10 cellular contexts compared by ENCODE assay signal in the genomic region with DNA sequence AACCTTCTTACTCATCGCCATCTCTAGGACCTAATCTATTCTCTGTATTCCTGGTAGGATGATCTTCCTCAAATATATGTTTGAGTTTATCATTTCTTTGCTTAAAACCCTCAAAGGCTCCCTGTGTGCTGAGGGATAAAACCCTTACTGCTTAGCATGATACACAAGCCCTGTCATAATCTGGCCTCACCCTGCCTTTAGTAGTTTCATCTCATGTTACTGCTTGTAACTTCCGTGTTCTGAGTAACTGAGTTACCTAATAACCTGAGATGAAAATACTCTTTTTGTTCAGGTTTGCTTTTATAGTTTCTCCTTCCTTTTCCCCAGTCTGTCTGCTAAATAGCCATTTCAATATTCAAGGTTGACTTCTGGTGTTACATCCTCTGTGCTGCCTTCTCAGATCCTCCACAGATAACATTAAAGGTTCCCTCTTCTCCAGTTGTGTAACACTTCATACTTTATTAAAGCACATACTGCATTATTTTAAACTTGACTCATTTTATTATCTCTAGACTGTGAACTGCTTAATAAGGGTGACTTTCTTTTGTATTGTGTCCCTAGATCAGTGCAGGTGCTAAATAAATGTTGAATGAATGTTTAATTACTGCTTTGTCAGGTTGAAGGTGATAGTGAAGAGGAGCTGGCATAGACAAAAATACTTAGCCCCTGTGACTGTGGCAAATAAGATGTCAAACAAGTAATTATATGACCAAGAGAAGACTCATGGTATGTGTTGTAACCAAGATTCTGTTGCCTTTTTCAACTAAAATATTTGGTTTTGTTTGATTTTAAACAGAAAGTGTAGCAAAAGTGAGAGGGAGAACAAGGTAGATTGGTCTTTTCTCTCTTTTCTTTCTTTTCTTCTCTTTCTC. TPM values are rescaled to one million over a fixed set of nuclear protein-coding genes. Genes with fewer than 3 reads are reported as not detected.
A peak's percentile ranks its signal among the peaks of the same experiment; 100 is the strongest.
DNase-seq lines count a peak whose midpoint lies in the region; ATAC-seq and TF ChIP-seq lines count a peak whose summit lies in the region.
"Had no signal": no experiment of that assay in that cellular context is flagged by ENCODE, and none has a peak within 500 bp of the region (broad histone marks: within the 10 kb centered on the region; RNA-seq: fewer than 3 reads in every experiment).

No MANE protein-coding gene starts in this region.

- H3K27me3 ChIP-seq in mammary epithelial cell (ENCODE audit: insufficient read depth, low read length): no peaks in the 10 kb centered on the region
- H3K27me3 ChIP-seq in effector memory CD4-positive, alpha-beta T cell (replicated peaks; ENCODE audit: control insufficient read depth, insufficient read depth, low read length, poor library complexity, severe bottlenecking): no peaks in the 10 kb centered on the region

- H3K9me3 ChIP-seq in mammary epithelial cell (replicated peaks; ENCODE audit: insufficient read depth, low read length): no peaks in the 10 kb centered on the region
- no peaks in the 10 kb centered on the region for H3K9me3 ChIP-seq in effector memory CD4-positive, alpha-beta T cell (ENCODE audit: control insufficient read depth, low read length)

- H3K27ac ChIP-seq in mammary epithelial cell (ENCODE audit: insufficient read depth, low read depth, low read length): peak overlapping the region; percentile 94
- H3K27ac ChIP-seq in effector memory CD4-positive, alpha-beta T cell (ENCODE audit: insufficient read depth, low read length, poor library complexity, severe bottlenecking): no peak overlapping the region

- H3K4me2 ChIP-seq in mammary epithelial cell (ENCODE audit: insufficient read depth, low read depth, low read length): peak overlapping the region; percentile 54

- peak overlapping the region in 1 of 3 experiments; percentile 3 for H3K4me3 ChIP-seq in mammary epithelial cell (replicated peaks in 1 of 3; ENCODE audit: insufficient read depth in 1 of 3, low read depth in 2 of 3, low read length in 3 of 3)
- H3K4me3 ChIP-seq in effector memory CD4-positive, alpha-beta T cell (ENCODE audit: insufficient read depth, low read depth, low read length, poor library complexity, severe bottlenecking): no peak overlapping the region

- dilution Hi-C loops in mammary epithelial cell (cut with HindIII; ENCODE audit: low sequenced_read_pairs): no loop called here

- H3K36me3 ChIP-seq in mammary epithelial cell (ENCODE audit: insufficient read depth, low read length): no peaks in the 10 kb centered on the region
- no peaks in the 10 kb centered on the region for H3K36me3 ChIP-seq in effector memory CD4-positive, alpha-beta T cell (ENCODE audit: control insufficient read depth, insufficient read depth, low read length)

- peak overlapping the region; percentile 34 for H2AFZ ChIP-seq in mammary epithelial cell (ENCODE audit: low read depth, low read length)

- intact Hi-C loops in mammary epithelial cell (cut with micrococcal nuclease) (loop anchor here (5.0 kb wide), 2 partner anchors 46 to 216 kb away; a partner anchor contains a TSS), head of caudate nucleus (cut with DNase I) (no loop called here)

- 31% methylated on average over 2 of the region's 2 CpGs for WGBS in mammary epithelial cell (ENCODE audit: low coverage, missing lambda C conversion rate)

- H3K4me1 ChIP-seq in mammary epithelial cell (ENCODE audit: insufficient read depth, low read length): peaks cover 24% of the 10 kb centered on the region
- no peaks in the 10 kb centered on the region for H3K4me1 ChIP-seq in effector memory CD4-positive, alpha-beta T cell (ENCODE audit: control insufficient read depth, insufficient read depth, low read length, poor library complexity, severe bottlenecking)

- peak overlapping the region; percentile 79 for H3K9ac ChIP-seq in mammary epithelial cell (ENCODE audit: insufficient read depth, low read length)

- CTCF ChIA-PET in mammary epithelial cell (lab: Charles Lee; ENCODE audit: low non-redundant PET): no interaction called here

- peak; percentile 88 for ATAC-seq in HG03460 (IDR thresholded peaks at IDR 0.05; ENCODE audit: unreplicated experiment)

- BruUV-seq in mammary epithelial cell (replicated peaks; lab: Mats Ljungman, UMichigan): TSS peak; percentile 72

- in situ Hi-C loops in G401 (cut with HindIII; ENCODE audit: low sequenced_read_pairs) (no loop called here), mammary epithelial cell (cut with MboI; ENCODE audit: low sequenced_read_pairs in 2 of 2) (no loop called here)

- H4K20me1 ChIP-seq in mammary epithelial cell (ENCODE audit: insufficient read depth, low read length): no peaks in the 10 kb centered on the region

- peaks cover 94% of the 10 kb centered on the region for H3K79me2 ChIP-seq in mammary epithelial cell (ENCODE audit: insufficient read depth, low read length)

- no peak for TF ChIP-seq CTCF in mammary epithelial cell (conservative IDR thresholded peaks at IDR 0.05 in 1 of 2, IDR thresholded peaks at IDR 0.05 in 1 of 2; ENCODE audit: extremely low read depth in 1 of 2, insufficient read depth in 1 of 2, low read depth in 1 of 2, low read length in 2 of 2)

- DNase-seq in G401 (ENCODE audit: low spot score): peak; percentile 27
- peak; percentile 88 for DNase-seq in mammary epithelial cell
- peak; percentile 13 for DNase-seq in myocyte (ENCODE audit: low read depth)
- no peak for DNase-seq in SHP77 (lab: John Stamatoyannopoulos, UW)
- no peak for DNase-seq in effector memory CD4-positive, alpha-beta T cell
- DNase-seq in head of caudate nucleus: no peak
- DNase-seq in amygdala (lab: John Stamatoyannopoulos, UW): no peak
- DNase-seq: activated T-cell treated with anti-CD3 and anti-CD28 coated beads, Interleukin-2, amount 50 U/mL, for 4 hours; H7 had no signal

RNA-seq across cellular contexts. Expression of a gene that starts 47.8 kb away (rescaled TPM):
- 19.3 and 23.4 TPM in 2 replicates for total RNA-seq in G401 (2014; rRNA removed; shearing (Covaris generic))
- total RNA-seq in mammary epithelial cell: 10 to 100 TPM; 37.5 to 48.2 TPM
- 16.9 TPM for polyA plus RNA-seq in mammary epithelial cell
- polyA minus RNA-seq in mammary epithelial cell: 32.5 TPM
- 23.6 and 35.2 TPM in 2 replicates for total RNA-seq in myocyte
- 21.9 TPM for polyA plus RNA-seq in myocyte (2012)

Comparison
In these comparisons a context has a peak if more than half of its experiments do, and no peak if none do; other contexts are left out.
1. DNase-seq: peak in G401 (single experiment), mammary epithelial cell (single experiment) and myocyte (single experiment); none in SHP77 (0 of 2), effector memory CD4-positive, alpha-beta T cell (0 of 3), head of caudate nucleus (0 of 42) and amygdala (0 of 56).